ENCODE assay signal across 22 cellular contexts in the genomic region with DNA sequence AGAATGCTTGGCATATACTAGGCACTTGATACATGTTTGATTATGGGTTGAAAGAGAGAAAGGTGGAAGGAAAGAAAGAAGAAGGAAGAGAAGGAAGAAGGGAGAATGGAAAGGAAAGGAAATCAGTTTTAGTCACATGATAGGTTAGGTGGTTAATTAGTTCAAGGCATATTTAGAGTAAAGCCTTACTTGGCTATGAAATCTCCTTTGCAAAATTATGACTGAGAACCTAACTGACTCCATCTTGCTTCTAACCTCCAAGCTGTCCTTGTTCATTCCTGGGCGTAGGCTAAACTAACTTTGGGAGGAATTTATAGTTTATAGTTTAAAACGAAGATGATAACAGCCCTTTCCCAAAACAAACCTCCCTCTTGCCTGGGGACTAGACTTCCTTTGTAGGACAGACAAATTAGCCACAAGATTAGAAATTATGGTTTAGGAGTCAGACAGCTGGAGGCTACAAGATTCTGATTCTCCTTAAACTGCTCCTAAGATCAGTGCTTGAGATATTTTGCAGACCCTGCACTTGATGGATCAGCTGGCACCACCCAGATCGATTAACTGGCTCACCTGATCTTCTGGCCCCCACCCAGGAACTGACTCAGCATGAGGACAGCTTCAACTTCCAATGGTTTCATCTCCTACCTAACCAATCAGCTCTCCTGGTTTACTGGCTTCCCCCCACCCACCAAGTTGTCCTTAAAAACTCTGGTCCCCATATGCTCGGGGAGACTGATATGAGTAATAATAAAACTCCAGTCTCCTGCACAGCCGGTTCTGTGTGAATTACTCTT. TPM values are rescaled to one million over a fixed set of nuclear protein-coding genes. Genes with fewer than 3 reads are reported as not detected.
DNase-seq lines count a peak whose midpoint lies in the region; ATAC-seq, FAIRE-seq and TF ChIP-seq lines count a peak whose summit lies in the region.
"Had no signal": no experiment of that assay in that cellular context is flagged by ENCODE, and none has a peak within 500 bp of the region (broad histone marks: within the 10 kb centered on the region; RNA-seq: fewer than 3 reads in every experiment).

No MANE protein-coding gene starts in this region.

- H3K4me1 ChIP-seq in spleen = peaks cover 0 to 4% (median 3%) of the 10 kb centered on the region in 6 donors
- H3K4me1 ChIP-seq: gastrocnemius medialis, psoas muscle had no signal

- H3K36me3 Mint-ChIP-seq in activated T-cell treated with anti-CD3 and anti-CD28 coated beads, Interleukin-2, amount 50 U/mL, for 24 hours (ENCODE audit: low read depth) = peaks cover 23% of the 10 kb centered on the region
- peaks cover 47% of the 10 kb centered on the region for H3K36me3 Mint-ChIP-seq in T-cell

- intact Hi-C loops in spleen (cut with DNase I; ENCODE audit: low total_unique reads) (no loop called here), sciatic nerve (cut with DNase I) (no loop called here)

- 71 to 81% (median 79%) methylated on average over 5 of the region's 5 CpGs for WGBS in spleen, 5 donors

- no peak overlapping the region for H3K27ac ChIP-seq in spleen
- H3K27ac ChIP-seq: cardiac muscle cell, dorsolateral prefrontal cortex, gastrocnemius medialis, psoas muscle had no signal

- no peaks in the 10 kb centered on the region for H3K36me3 ChIP-seq in spleen
- H3K36me3 ChIP-seq: cardiac muscle cell, gastrocnemius medialis had no signal

- FAIRE-seq in endometrium (lab: Jason Lieb, UNC) = peak; percentile 66
- FAIRE-seq: A549, small intestine had no signal

- no peak for DNase-seq in activated T-cell treated with anti-CD3 and anti-CD28 coated beads, Interleukin-2, amount 50 U/mL, for 24 hours
- DNase-seq in activated T-cell treated with anti-CD3 and anti-CD28 coated beads, Interleukin-2, amount 50 U/mL, for 1 hour = no peak
- DNase-seq in T-cell (no peak), spleen (peak; percentile 44), sciatic nerve (ENCODE audit: low spot score) (no peak), NCI-H1694 (lab: John Stamatoyannopoulos, UW) (no peak)
- DNase-seq: activated CD4-positive, alpha-beta T cell treated with anti-CD3 and anti-CD28 coated beads, Interleukin-2, amount 50 U/mL, for 48 hours; activated T-cell treated with anti-CD3 and anti-CD28 coated beads, Interleukin-2, amount 50 U/mL, for 48 hours; dorsolateral prefrontal cortex; gastrocnemius medialis; HFFc6; Kasumi-1; NCI-H1092 treated with DMSO at 0.1 percent for 48 hours; NCI-H2081; NCI-H446 treated with DMSO at 0.1 percent for 48 hours; psoas muscle; small intestine had no signal

- peak overlapping the region; percentile 69 for H3K27ac Mint-ChIP-seq in activated T-cell treated with anti-CD3 and anti-CD28 coated beads, Interleukin-2, amount 50 U/mL, for 24 hours
- H3K27ac Mint-ChIP-seq in T-cell = peak overlapping the region; percentile 11 to 50

- peaks cover 0 to 8% (median 0%) of the 10 kb centered on the region in 7 donors for H3K27me3 ChIP-seq in spleen (replicated peaks in 1 of 7)
- H3K27me3 ChIP-seq: cardiac muscle cell, gastrocnemius medialis had no signal

- ATAC-seq in T-cell (replicated peaks in 1 of 4) = no peak
- ATAC-seq in HG02642 (IDR thresholded peaks at IDR 0.05; ENCODE audit: poor library complexity, unreplicated experiment) = no peak
- no peak for ATAC-seq in sciatic nerve
- ATAC-seq: gastrocnemius medialis, psoas muscle had no signal

- H3K9me3 Mint-ChIP-seq in activated T-cell treated with anti-CD3 and anti-CD28 coated beads, Interleukin-2, amount 50 U/mL, for 24 hours = no peaks in the 10 kb centered on the region
- H3K9me3 Mint-ChIP-seq in T-cell = no peaks in the 10 kb centered on the region
- H3K9me3 Mint-ChIP-seq: HFFc6 had no signal

- no peak overlapping the region for H3K4me3 Mint-ChIP-seq in activated T-cell treated with anti-CD3 and anti-CD28 coated beads, Interleukin-2, amount 50 U/mL, for 24 hours
- H3K4me3 Mint-ChIP-seq in T-cell = no peak overlapping the region

- no peak for TF ChIP-seq CTCF in spleen (IDR thresholded peaks at IDR 0.05 in 8 of 11, conservative IDR thresholded peaks at IDR 0.05 in 3 of 11)

- POLR2A ChIA-PET in T-cell (lab: Charles Lee) = no interaction called here

- no peaks in the 10 kb centered on the region for H3K27me3 Mint-ChIP-seq in activated T-cell treated with anti-CD3 and anti-CD28 coated beads, Interleukin-2, amount 50 U/mL, for 24 hours
- no peaks in the 10 kb centered on the region for H3K27me3 Mint-ChIP-seq in T-cell

- CTCF ChIA-PET in T-cell (lab: Charles Lee) = no interaction called here

- no peaks in the 10 kb centered on the region for H3K9me3 ChIP-seq in spleen
- H3K9me3 ChIP-seq: A549, gastrocnemius medialis, psoas muscle had no signal

- H3K4me3 ChIP-seq in spleen = no peak overlapping the region
- H3K4me3 ChIP-seq: A549, cardiac muscle cell, dorsolateral prefrontal cortex, gastrocnemius medialis, psoas muscle had no signal

- TF ChIP-seq POLR2A in spleen (IDR thresholded peaks at IDR 0.05) = no peak

- H3K4me1 Mint-ChIP-seq in activated T-cell treated with anti-CD3 and anti-CD28 coated beads, Interleukin-2, amount 50 U/mL, for 24 hours (ENCODE audit: low read depth) = peaks cover 47% of the 10 kb centered on the region
- H3K4me1 Mint-ChIP-seq in T-cell = peaks cover 17 to 32% (median 26%) of the 10 kb centered on the region in 3 donors

RNA-seq across cellular contexts. Expression of a gene that starts 55.0 kb away (rescaled TPM):
- 100 to 1,000 TPM in 1 of 5 donors, 10 to 100 TPM in 4; 55.3 to 161 (median 77.9) TPM for total RNA-seq in T-cell
- 10 to 100 TPM; 17.0 to 36.6 (median 29.6) TPM for total RNA-seq in spleen
- 1 to 10 TPM; 3.3 to 6.0 (median 3.5) TPM for polyA plus RNA-seq in spleen
- 3.9 TPM for total RNA-seq in sciatic nerve
- total RNA-seq: G401, HFFc6 had no signal
